Comparison of ENCODE assay signal across 9 cellular contexts in the genomic region with DNA sequence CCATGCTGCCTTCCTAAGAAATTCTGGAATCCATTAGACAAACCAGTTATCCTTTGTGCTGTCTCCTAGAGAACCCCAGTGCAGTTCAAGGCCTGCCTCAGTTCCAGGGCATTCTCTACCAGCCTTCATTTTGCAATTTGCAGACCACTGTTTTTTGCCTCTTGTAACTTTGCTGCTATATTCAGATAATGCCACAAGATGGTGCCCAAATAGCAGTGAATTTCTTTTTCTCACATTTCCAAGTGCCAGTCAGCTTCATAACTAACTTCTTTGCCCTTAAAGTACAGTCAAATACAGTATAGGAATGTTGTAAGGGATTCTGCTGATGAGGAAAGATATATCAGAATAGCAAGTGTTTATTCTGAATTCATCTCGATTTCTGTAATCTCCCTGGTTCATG. TPM values are rescaled to one million over a fixed set of nuclear protein-coding genes. Genes with fewer than 3 reads are reported as not detected.
A peak's percentile ranks its signal among the peaks of the same experiment; 100 is the strongest.
DNase-seq lines count a peak whose midpoint lies in the region; ATAC-seq, FAIRE-seq and TF ChIP-seq lines count a peak whose summit lies in the region.
"Had no signal": no experiment of that assay in that cellular context is flagged by ENCODE, and none has a peak within 500 bp of the region (broad histone marks: within the 10 kb centered on the region; RNA-seq: fewer than 3 reads in every experiment).

No MANE protein-coding gene starts in this region.

- no peak for TF ChIP-seq POLR2A in GM12892 (IDR thresholded peaks at IDR 0.05; ENCODE audit: low read depth, low read length)

- H3K79me2 ChIP-seq in parathyroid adenoma: no peaks in the 10 kb centered on the region

- no peak overlapping the region for H3K9ac ChIP-seq in parathyroid adenoma

- H3K36me3 ChIP-seq in parathyroid adenoma (ENCODE audit: control insufficient read depth, insufficient read depth, low read length): no peaks in the 10 kb centered on the region

- DNase-seq in NCI-H2171 (lab: John Stamatoyannopoulos, UW): peak; percentile 8
- DNase-seq in GM12892 (ENCODE audit: insufficient read length): no peak
- no peak for DNase-seq in NCI-H2029 treated with DMSO at 0.1 percent for 48 hours (lab: John Stamatoyannopoulos, UW)
- DNase-seq: activated B cell treated with CpG ODN at 0.5 μM for 24 hours had no signal

- no peak overlapping the region for H3K4me2 ChIP-seq in parathyroid adenoma (ENCODE audit: low read length)

- FAIRE-seq in endometrium (lab: Jason Lieb, UNC): peak; percentile 43
- FAIRE-seq in GM12892 (lab: Jason Lieb, UNC): no peak

- no peaks in the 10 kb centered on the region for H3K9me3 ChIP-seq in parathyroid adenoma (ENCODE audit: control insufficient read depth, low read length)
- H3K9me3 ChIP-seq: HAP-1 had no signal

- no peak overlapping the region for H2AFZ ChIP-seq in parathyroid adenoma

- H3K4me1 ChIP-seq in parathyroid adenoma: peaks cover 24% of the 10 kb centered on the region
- H3K4me1 ChIP-seq: HAP-1 had no signal

- TF ChIP-seq CTCF in GM12872 (IDR thresholded peaks at IDR 0.05; ENCODE audit: insufficient read depth, low read depth, low read length) (0 out of 3 replicates have a peak, but pooled peaks have one; percentile 24), parathyroid adenoma (IDR thresholded peaks at IDR 0.05) (peak; percentile 45)

- no peak overlapping the region for H3K4me3 ChIP-seq in parathyroid adenoma (ENCODE audit: low read depth, low read length)
- H3K4me3 ChIP-seq: HAP-1 had no signal

- H3K27me3 ChIP-seq in parathyroid adenoma (ENCODE audit: control insufficient read depth, insufficient read depth, low read length): no peaks in the 10 kb centered on the region

- ATAC-seq in GM21825 (IDR thresholded peaks at IDR 0.05; ENCODE audit: unreplicated experiment): no peak

- no peak overlapping the region for H3K27ac ChIP-seq in parathyroid adenoma

RNA-seq across cellular contexts. Expression of a gene that starts 25.2 kb away (rescaled TPM):
- 0.36 TPM for polyA plus RNA-seq in GM12892 (2012; ENCODE audit: missing spikeins)
